ENCODE assay signal across 1 cellular context in the genomic region with DNA sequence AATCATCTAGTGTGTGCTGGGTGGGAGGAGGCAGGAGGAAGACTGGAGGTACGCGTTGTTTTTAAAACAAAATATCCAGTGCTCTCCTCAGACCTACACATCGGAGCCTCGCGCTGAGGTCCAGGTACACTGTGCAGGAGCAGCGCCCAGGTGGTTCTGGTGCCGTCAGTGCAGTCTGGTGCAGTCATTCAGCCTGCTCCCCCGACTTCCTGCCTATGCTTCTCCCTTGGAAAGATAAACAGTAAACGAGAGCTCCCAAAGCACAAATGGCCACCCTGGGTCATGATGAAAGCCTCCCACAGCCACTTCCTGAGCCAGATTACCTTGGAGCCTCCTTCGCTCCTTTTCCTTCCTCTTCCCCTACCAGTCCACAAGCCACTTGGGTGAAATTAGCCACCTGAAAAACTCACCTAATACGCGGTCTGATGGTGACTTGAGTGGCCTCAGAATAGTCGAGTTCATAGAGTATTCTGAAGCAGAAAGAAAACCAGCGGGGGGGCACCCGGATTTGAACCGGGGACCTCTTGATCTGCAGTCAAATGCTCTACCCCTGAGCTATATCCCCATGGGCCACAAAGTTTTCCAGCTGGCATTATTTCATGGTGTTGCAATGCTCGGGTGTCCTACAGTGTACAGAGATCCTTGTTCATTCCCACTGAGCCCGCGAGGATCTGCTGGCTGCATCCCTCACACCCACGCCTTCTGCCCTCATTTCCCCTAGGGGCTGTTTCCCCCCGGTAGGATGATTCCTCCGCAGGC.
TF ChIP-seq lines count a peak whose summit lies in the region.

No MANE protein-coding gene starts in this region.

TF ChIP-seq in HepG2, 621 proteins besides CTCF, POLR2A, EP300 and RAD21 (continued from another document and continues in another):
- TF ChIP-seq, protein P1, sequence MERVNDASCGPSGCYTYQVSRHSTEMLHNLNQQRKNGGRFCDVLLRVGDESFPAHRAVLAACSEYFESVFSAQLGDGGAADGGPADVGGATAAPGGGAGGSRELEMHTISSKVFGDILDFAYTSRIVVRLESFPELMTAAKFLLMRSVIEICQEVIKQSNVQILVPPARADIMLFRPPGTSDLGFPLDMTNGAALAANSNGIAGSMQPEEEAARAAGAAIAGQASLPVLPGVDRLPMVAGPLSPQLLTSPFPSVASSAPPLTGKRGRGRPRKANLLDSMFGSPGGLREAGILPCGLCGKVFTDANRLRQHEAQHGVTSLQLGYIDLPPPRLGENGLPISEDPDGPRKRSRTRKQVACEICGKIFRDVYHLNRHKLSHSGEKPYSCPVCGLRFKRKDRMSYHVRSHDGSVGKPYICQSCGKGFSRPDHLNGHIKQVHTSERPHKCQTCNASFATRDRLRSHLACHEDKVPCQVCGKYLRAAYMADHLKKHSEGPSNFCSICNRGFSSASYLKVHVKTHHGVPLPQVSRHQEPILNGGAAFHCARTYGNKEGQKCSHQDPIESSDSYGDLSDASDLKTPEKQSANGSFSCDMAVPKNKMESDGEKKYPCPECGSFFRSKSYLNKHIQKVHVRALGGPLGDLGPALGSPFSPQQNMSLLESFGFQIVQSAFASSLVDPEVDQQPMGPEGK (CRISPR knock-in tag; IDR thresholded peaks at IDR 0.05), result peak; percentile 70
- TF ChIP-seq ZNF878 (CRISPR knock-in tag; IDR thresholded peaks at IDR 0.05), result peak; percentile 92; the same call in 1 of the 2 replicates
- peak; percentile 39; the same call in 1 of the 2 replicates for TF ChIP-seq SMAD3 (CRISPR knock-in tag; IDR thresholded peaks at IDR 0.05)
- TF ChIP-seq PRMT3 (CRISPR knock-in tag; IDR thresholded peaks at IDR 0.05; ENCODE audit: borderline replicate concordance, low read depth), result no peak
- TF ChIP-seq, protein P2, sequence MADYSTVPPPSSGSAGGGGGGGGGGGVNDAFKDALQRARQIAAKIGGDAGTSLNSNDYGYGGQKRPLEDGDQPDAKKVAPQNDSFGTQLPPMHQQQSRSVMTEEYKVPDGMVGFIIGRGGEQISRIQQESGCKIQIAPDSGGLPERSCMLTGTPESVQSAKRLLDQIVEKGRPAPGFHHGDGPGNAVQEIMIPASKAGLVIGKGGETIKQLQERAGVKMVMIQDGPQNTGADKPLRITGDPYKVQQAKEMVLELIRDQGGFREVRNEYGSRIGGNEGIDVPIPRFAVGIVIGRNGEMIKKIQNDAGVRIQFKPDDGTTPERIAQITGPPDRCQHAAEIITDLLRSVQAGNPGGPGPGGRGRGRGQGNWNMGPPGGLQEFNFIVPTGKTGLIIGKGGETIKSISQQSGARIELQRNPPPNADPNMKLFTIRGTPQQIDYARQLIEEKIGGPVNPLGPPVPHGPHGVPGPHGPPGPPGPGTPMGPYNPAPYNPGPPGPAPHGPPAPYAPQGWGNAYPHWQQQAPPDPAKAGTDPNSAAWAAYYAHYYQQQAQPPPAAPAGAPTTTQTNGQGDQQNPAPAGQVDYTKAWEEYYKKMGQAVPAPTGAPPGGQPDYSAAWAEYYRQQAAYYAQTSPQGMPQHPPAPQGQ (CRISPR knock-in tag; IDR thresholded peaks at IDR 0.05; ENCODE audit: borderline replicate concordance), result peak; percentile 82; the same call in 1 of the 2 replicates
- TF ChIP-seq, protein P3, sequence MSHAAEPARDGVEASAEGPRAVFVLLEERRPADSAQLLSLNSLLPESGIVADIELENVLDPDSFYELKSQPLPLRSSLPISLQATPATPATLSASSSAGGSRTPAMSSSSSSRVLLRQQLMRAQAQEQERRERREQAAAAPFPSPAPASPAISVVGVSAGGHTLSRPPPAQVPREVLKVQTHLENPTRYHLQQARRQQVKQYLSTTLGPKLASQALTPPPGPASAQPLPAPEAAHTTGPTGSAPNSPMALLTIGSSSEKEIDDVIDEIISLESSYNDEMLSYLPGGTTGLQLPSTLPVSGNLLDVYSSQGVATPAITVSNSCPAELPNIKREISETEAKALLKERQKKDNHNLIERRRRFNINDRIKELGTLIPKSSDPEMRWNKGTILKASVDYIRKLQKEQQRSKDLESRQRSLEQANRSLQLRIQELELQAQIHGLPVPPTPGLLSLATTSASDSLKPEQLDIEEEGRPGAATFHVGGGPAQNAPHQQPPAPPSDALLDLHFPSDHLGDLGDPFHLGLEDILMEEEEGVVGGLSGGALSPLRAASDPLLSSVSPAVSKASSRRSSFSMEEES (CRISPR knock-in tag; IDR thresholded peaks at IDR 0.05), result no peak
- peak; percentile 38; the same call in 1 of the 2 replicates for TF ChIP-seq YEATS4 (CRISPR knock-in tag; IDR thresholded peaks at IDR 0.05; ENCODE audit: borderline replicate concordance)
- TF ChIP-seq FOXC1 (CRISPR knock-in tag; IDR thresholded peaks at IDR 0.05; ENCODE audit: borderline replicate concordance), result no peak
- TF ChIP-seq HOXD1 (CRISPR knock-in tag; IDR thresholded peaks at IDR 0.05), result peak; percentile 60; the same call in 1 of the 2 replicates
- TF ChIP-seq, protein P4, sequence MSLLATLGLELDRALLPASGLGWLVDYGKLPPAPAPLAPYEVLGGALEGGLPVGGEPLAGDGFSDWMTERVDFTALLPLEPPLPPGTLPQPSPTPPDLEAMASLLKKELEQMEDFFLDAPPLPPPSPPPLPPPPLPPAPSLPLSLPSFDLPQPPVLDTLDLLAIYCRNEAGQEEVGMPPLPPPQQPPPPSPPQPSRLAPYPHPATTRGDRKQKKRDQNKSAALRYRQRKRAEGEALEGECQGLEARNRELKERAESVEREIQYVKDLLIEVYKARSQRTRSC (CRISPR knock-in tag; IDR thresholded peaks at IDR 0.05; ENCODE audit: low read depth), result no peak
- peak; percentile 84 for TF ChIP-seq ZNF605 (CRISPR knock-in tag; IDR thresholded peaks at IDR 0.05)
- no peak for TF ChIP-seq ZNF33A (CRISPR knock-in tag; IDR thresholded peaks at IDR 0.05; ENCODE audit: borderline replicate concordance)
- TF ChIP-seq ZNF232 (CRISPR knock-in tag; IDR thresholded peaks at IDR 0.05; ENCODE audit: borderline replicate concordance), result peak; percentile 67; the same call in 1 of the 2 replicates
- no peak for TF ChIP-seq NPAS2 (CRISPR knock-in tag; IDR thresholded peaks at IDR 0.05; ENCODE audit: borderline replicate concordance)
- TF ChIP-seq ZSCAN25 (CRISPR knock-in tag; IDR thresholded peaks at IDR 0.05), result no peak
- no peak for TF ChIP-seq NONO (IDR thresholded peaks at IDR 0.05)
- peak; percentile 67 for TF ChIP-seq NONO (CRISPR knock-in tag; conservative IDR thresholded peaks at IDR 0.05)
- TF ChIP-seq ZFP1 (CRISPR knock-in tag; IDR thresholded peaks at IDR 0.05), result peak; percentile 20; the same call in 1 of the 2 replicates
- TF ChIP-seq, protein P5, sequence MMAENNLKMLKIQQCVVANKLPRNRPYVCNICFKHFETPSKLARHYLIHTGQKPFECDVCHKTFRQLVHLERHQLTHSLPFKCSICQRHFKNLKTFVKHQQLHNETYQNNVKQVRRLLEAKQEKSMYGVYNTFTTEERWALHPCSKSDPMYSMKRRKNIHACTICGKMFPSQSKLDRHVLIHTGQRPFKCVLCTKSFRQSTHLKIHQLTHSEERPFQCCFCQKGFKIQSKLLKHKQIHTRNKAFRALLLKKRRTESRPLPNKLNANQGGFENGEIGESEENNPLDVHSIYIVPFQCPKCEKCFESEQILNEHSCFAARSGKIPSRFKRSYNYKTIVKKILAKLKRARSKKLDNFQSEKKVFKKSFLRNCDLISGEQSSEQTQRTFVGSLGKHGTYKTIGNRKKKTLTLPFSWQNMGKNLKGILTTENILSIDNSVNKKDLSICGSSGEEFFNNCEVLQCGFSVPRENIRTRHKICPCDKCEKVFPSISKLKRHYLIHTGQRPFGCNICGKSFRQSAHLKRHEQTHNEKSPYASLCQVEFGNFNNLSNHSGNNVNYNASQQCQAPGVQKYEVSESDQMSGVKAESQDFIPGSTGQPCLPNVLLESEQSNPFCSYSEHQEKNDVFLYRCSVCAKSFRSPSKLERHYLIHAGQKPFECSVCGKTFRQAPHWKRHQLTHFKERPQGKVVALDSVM (CRISPR knock-in tag; IDR thresholded peaks at IDR 0.05), result peak; percentile 36; the same call in 1 of the 2 replicates
- TF ChIP-seq ZNF781 (CRISPR knock-in tag; IDR thresholded peaks at IDR 0.05; ENCODE audit: borderline replicate concordance, not compliant biosample characterization), result no peak
- TF ChIP-seq JUNB (CRISPR knock-in tag; IDR thresholded peaks at IDR 0.05; ENCODE audit: borderline replicate concordance), result no peak
- TF ChIP-seq, protein P6, sequence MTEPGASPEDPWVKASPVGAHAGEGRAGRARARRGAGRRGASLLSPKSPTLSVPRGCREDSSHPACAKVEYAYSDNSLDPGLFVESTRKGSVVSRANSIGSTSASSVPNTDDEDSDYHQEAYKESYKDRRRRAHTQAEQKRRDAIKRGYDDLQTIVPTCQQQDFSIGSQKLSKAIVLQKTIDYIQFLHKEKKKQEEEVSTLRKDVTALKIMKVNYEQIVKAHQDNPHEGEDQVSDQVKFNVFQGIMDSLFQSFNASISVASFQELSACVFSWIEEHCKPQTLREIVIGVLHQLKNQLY (CRISPR knock-in tag; IDR thresholded peaks at IDR 0.05), result no peak
- no peak for TF ChIP-seq ZNF33B (CRISPR knock-in tag; IDR thresholded peaks at IDR 0.05)
- TF ChIP-seq, protein P7, sequence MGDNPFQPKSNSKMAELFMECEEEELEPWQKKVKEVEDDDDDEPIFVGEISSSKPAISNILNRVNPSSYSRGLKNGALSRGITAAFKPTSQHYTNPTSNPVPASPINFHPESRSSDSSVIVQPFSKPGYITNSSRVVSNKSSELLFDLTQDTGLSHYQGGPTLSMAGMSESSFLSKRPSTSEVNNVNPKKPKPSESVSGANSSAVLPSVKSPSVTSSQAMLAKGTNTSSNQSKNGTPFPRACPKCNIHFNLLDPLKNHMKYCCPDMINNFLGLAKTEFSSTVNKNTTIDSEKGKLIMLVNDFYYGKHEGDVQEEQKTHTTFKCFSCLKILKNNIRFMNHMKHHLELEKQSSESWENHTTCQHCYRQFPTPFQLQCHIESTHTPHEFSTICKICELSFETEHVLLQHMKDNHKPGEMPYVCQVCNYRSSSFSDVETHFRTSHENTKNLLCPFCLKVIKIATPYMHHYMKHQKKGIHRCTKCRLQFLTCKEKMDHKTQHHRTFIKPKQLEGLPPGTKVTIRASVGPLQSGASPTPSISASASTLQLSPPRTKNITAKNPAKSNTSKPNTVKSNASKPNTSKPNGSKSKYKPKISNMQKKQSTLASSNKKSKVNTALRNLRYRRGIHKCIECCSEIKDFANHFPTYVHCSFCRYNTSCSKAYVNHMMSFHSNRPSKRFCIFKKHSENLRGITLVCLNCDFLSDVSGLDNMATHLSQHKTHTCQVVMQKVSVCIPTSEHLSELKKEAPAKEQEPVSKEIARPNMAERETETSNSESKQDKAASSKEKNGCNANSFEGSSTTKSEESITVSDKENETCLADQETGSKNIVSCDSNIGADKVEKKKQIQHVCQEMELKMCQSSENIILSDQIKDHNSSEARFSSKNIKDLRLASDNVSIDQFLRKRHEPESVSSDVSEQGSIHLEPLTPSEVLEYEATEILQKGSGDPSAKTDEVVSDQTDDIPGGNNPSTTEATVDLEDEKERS (CRISPR knock-in tag; IDR thresholded peaks at IDR 0.05), result no peak
- TF ChIP-seq, protein P8, sequence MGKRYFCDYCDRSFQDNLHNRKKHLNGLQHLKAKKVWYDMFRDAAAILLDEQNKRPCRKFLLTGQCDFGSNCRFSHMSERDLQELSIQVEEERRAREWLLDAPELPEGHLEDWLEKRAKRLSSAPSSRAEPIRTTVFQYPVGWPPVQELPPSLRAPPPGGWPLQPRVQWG (CRISPR knock-in tag; IDR thresholded peaks at IDR 0.05; ENCODE audit: borderline replicate concordance, low read depth), result no peak
- TF ChIP-seq ZBTB21 (CRISPR knock-in tag; IDR thresholded peaks at IDR 0.05), result no peak
- peak; percentile 36 for TF ChIP-seq TEAD3 (CRISPR knock-in tag; optimal IDR thresholded peaks at IDR 0.05; ENCODE audit: borderline replicate concordance)
- no peak for TF ChIP-seq ZBTB20 (CRISPR knock-in tag; IDR thresholded peaks at IDR 0.05; ENCODE audit: borderline replicate concordance, low read depth)
- TF ChIP-seq ZNF121 (CRISPR knock-in tag; IDR thresholded peaks at IDR 0.05), result 0 out of 2 replicates have a peak, but pooled peaks have one; percentile 33
- no peak for TF ChIP-seq ZNF296 (CRISPR knock-in tag; conservative IDR thresholded peaks at IDR 0.05)
- 0 out of 2 replicates have a peak, but pooled peaks have one; percentile 54 for TF ChIP-seq TGIF2 (CRISPR knock-in tag; IDR thresholded peaks at IDR 0.05)
- TF ChIP-seq ZNF326 (CRISPR knock-in tag; IDR thresholded peaks at IDR 0.05; ENCODE audit: borderline replicate concordance), result no peak
- peak; percentile 43; the same call in 1 of the 2 replicates for TF ChIP-seq ZNF263 (CRISPR knock-in tag; IDR thresholded peaks at IDR 0.05)
- peak; percentile 97 for TF ChIP-seq ZSCAN29 (CRISPR knock-in tag; conservative IDR thresholded peaks at IDR 0.05)
- TF ChIP-seq, protein P9, sequence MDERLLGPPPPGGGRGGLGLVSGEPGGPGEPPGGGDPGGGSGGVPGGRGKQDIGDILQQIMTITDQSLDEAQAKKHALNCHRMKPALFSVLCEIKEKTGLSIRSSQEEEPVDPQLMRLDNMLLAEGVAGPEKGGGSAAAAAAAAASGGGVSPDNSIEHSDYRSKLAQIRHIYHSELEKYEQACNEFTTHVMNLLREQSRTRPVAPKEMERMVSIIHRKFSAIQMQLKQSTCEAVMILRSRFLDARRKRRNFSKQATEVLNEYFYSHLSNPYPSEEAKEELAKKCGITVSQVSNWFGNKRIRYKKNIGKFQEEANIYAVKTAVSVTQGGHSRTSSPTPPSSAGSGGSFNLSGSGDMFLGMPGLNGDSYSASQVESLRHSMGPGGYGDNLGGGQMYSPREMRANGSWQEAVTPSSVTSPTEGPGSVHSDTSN (CRISPR knock-in tag; IDR thresholded peaks at IDR 0.05), result no peak
- no peak for TF ChIP-seq HOXA7 (CRISPR knock-in tag; IDR thresholded peaks at IDR 0.05)
- TF ChIP-seq SP2 (CRISPR knock-in tag; IDR thresholded peaks at IDR 0.05), result 0 out of 2 replicates have a peak, but pooled peaks have one; percentile 9
- no peak for TF ChIP-seq JDP2 (CRISPR knock-in tag; IDR thresholded peaks at IDR 0.05; ENCODE audit: borderline replicate concordance)
- TF ChIP-seq, protein P10, sequence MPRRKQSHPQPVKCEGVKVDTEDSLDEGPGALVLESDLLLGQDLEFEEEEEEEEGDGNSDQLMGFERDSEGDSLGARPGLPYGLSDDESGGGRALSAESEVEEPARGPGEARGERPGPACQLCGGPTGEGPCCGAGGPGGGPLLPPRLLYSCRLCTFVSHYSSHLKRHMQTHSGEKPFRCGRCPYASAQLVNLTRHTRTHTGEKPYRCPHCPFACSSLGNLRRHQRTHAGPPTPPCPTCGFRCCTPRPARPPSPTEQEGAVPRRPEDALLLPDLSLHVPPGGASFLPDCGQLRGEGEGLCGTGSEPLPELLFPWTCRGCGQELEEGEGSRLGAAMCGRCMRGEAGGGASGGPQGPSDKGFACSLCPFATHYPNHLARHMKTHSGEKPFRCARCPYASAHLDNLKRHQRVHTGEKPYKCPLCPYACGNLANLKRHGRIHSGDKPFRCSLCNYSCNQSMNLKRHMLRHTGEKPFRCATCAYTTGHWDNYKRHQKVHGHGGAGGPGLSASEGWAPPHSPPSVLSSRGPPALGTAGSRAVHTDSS (CRISPR knock-in tag; conservative IDR thresholded peaks at IDR 0.05), result no peak
- no peak for TF ChIP-seq ZNF530 (CRISPR knock-in tag; IDR thresholded peaks at IDR 0.05; ENCODE audit: low read depth)
- TF ChIP-seq, protein P11, sequence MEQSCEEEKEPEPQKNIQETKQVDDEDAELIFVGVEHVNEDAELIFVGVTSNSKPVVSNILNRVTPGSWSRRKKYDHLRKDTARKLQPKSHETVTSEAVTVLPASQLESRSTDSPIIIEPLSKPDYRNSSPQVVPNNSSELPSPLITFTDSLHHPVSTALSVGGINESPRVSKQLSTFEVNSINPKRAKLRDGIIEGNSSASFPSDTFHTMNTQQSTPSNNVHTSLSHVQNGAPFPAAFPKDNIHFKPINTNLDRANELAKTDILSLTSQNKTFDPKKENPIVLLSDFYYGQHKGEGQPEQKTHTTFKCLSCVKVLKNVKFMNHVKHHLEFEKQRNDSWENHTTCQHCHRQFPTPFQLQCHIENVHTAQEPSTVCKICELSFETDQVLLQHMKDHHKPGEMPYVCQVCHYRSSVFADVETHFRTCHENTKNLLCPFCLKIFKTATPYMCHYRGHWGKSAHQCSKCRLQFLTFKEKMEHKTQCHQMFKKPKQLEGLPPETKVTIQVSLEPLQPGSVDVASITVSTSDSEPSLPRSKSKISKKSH (CRISPR knock-in tag; IDR thresholded peaks at IDR 0.05; ENCODE audit: borderline replicate concordance), result no peak
- TF ChIP-seq THYN1 (CRISPR knock-in tag; IDR thresholded peaks at IDR 0.05; ENCODE audit: borderline replicate concordance, low read depth), result no peak
